ENCODE assay signal across 28 cellular contexts in the genomic region with DNA sequence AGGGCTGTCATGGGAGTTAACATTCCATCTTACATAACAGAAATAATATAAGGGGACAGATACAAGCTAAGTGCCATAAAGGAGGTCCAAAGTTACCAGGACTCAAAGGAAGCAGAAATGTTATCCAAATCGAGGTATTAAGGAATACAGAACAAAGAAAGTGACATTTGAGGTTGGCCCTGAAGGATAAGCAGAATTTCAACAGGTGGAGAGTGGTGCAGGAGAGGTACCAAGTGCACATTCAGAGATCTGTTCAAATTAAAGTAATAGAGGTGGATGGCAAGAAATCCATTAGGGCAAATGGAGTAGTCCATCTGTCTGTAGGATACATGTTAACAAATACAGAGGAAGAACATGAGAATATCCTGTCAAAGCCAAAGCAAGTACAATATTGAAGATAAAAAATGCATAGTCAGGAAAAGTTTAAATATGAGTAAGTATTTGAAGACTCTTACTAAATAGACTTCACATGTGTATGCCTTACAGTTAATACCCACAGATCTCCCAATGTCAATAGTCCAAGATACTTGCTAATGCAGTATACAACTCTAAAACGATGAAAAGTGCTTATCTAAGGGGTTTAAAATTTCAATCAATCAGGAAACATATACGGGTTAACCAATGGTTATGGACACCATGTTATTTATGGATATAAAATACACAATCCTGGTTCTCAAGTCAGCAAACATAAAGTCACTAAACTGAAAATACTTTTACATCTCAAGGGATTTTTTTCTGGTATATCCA. TPM values are rescaled to one million over a fixed set of nuclear protein-coding genes. Genes with fewer than 3 reads are reported as not detected.
A peak's percentile ranks its signal among the peaks of the same experiment; 100 is the strongest.
DNase-seq lines count a peak whose midpoint lies in the region; ATAC-seq, FAIRE-seq and TF ChIP-seq lines count a peak whose summit lies in the region.
"Had no signal": no experiment of that assay in that cellular context is flagged by ENCODE, and none has a peak within 500 bp of the region (broad histone marks: within the 10 kb centered on the region; RNA-seq: fewer than 3 reads in every experiment).

No MANE protein-coding gene starts in this region.

- peak overlapping the region; percentile 1 for H3K4me2 ChIP-seq in GM12878 (ENCODE audit: control insufficient read depth, insufficient read depth)
- H3K4me2 ChIP-seq: GM23338 had no signal

- H3K36me3 ChIP-seq in KOPT-K1 (ENCODE audit: insufficient read depth, low read length), result peaks cover 93% of the 10 kb centered on the region
- no peaks in the 10 kb centered on the region for H3K36me3 ChIP-seq in GM12878 (ENCODE audit: control insufficient read depth in 2 of 2, insufficient read depth in 2 of 2, low read length in 1 of 2)
- H3K36me3 ChIP-seq: esophagus muscularis mucosa, ovary, spleen, upper lobe of left lung had no signal

- H3K4me3 Mint-ChIP-seq in natural killer cell treated with Interleukin-12 subunit alpha and Interleukin-12 subunit beta and Interleukin-15 and Interleukin-18, amount 100 ng/mL, for 72 hours, result peak overlapping the region; percentile 60
- no peak overlapping the region for H3K4me3 Mint-ChIP-seq in natural killer cell
- H3K4me3 Mint-ChIP-seq: CD8-positive, alpha-beta T cell; endodermal cell; GM23338 had no signal

- peak overlapping the region; percentile 1; the same call in 1 of the 2 replicates for H3K4me3 ChIP-seq in GM12878
- H3K4me3 ChIP-seq: esophagus muscularis mucosa, GM23338, lung, mucosa of descending colon, ovary, SJCRH30, spleen, upper lobe of left lung had no signal

- SMC1A ChIA-PET in GM12878 (lab: Charles Lee; ENCODE audit: uncharacterized antibody, unreplicated experiment), result interaction anchor here (0.7 to 7.2 kb wide), 9 partner anchors 9 to 194 kb away, joined by 3 to 83 read pairs (median 3); no protein-coding TSS in a partner anchor

- H3K79me2 ChIP-seq in GM12878 (ENCODE audit: control insufficient read depth, insufficient read depth, low read length), result peaks cover 98% of the 10 kb centered on the region

- no peaks in the 10 kb centered on the region for H3K9me3 Mint-ChIP-seq in natural killer cell treated with Interleukin-12 subunit alpha and Interleukin-12 subunit beta and Interleukin-15 and Interleukin-18, amount 100 ng/mL, for 72 hours
- H3K9me3 Mint-ChIP-seq in natural killer cell, result no peaks in the 10 kb centered on the region
- H3K9me3 Mint-ChIP-seq: CD8-positive, alpha-beta T cell; endodermal cell; GM23338; T-cell had no signal

- 98% methylated on average over 3 of the region's 3 CpGs for WGBS in GM12878 (ENCODE audit: insufficient coverage, insufficient replicate concordance, low lambda C conversion rate, missing lambda C conversion rate)

- H3K36me3 Mint-ChIP-seq in natural killer cell treated with Interleukin-12 subunit alpha and Interleukin-12 subunit beta and Interleukin-15 and Interleukin-18, amount 100 ng/mL, for 72 hours, result peaks cover 55% of the 10 kb centered on the region
- no peaks in the 10 kb centered on the region for H3K36me3 Mint-ChIP-seq in natural killer cell

- peaks cover 59 to 70% of the 10 kb centered on the region in 2 donors for H3K4me1 Mint-ChIP-seq in natural killer cell treated with Interleukin-12 subunit alpha and Interleukin-12 subunit beta and Interleukin-15 and Interleukin-18, amount 100 ng/mL, for 72 hours (ENCODE audit: low read depth in 2 of 2)
- H3K4me1 Mint-ChIP-seq in natural killer cell, result peaks cover 54 to 58% of the 10 kb centered on the region in 2 donors

- peak overlapping the region; percentile 5 to 15 for H3K27ac Mint-ChIP-seq in natural killer cell treated with Interleukin-12 subunit alpha and Interleukin-12 subunit beta and Interleukin-15 and Interleukin-18, amount 100 ng/mL, for 72 hours
- H3K27ac Mint-ChIP-seq in natural killer cell, result no peak overlapping the region
- H3K27ac Mint-ChIP-seq: CD8-positive, alpha-beta T cell; endodermal cell; GM23338; T-cell had no signal

- TF ChIP-seq RAD21 in GM12878 (IDR thresholded peaks at IDR 0.05; ENCODE audit: insufficient read depth, low read depth, low read length), result no peak

- H3K27me3 Mint-ChIP-seq in natural killer cell treated with Interleukin-12 subunit alpha and Interleukin-12 subunit beta and Interleukin-15 and Interleukin-18, amount 100 ng/mL, for 72 hours, result no peaks in the 10 kb centered on the region
- H3K27me3 Mint-ChIP-seq in natural killer cell (ENCODE audit: low read depth in 2 of 2), result no peaks in the 10 kb centered on the region
- H3K27me3 Mint-ChIP-seq: T-cell had no signal

- POLR2A ChIA-PET in GM12878 (lab: Charles Lee), result no interaction called here

- H3K27me3 ChIP-seq in GM12878 (replicated peaks in 1 of 2; ENCODE audit: control insufficient read depth in 2 of 2, insufficient read depth in 2 of 2, low read length in 1 of 2), result no peaks in the 10 kb centered on the region
- H3K27me3 ChIP-seq: esophagus muscularis mucosa, foreskin keratinocyte, ovary, SJCRH30, spleen, upper lobe of left lung had no signal

- H3K9me3 ChIP-seq in KOPT-K1 (ENCODE audit: insufficient read depth, low read length, poor library complexity, severe bottlenecking) (no peaks in the 10 kb centered on the region), GM12878 (replicated peaks; ENCODE audit: control insufficient read depth, insufficient read depth, low read length) (no peaks in the 10 kb centered on the region; the same call in 2 of the 3 replicates)
- H3K9me3 ChIP-seq: esophagus muscularis mucosa, mucosa of descending colon, ovary, SJCRH30, spleen, upper lobe of left lung had no signal

- in situ Hi-C loops in GM12878 (cut with MboI), result no loop called here

- DNase-seq in natural killer cell treated with Interleukin-12 subunit alpha and Interleukin-12 subunit beta and Interleukin-15 and Interleukin-18, amount 100 ng/mL, for 72 hours (ENCODE audit: low spot score), result no peak
- DNase-seq in natural killer cell (no peak), GM12878 (ENCODE audit: low read depth, low spot score) (no peak), NCI-H82 treated with DMSO at 0.1 percent for 48 hours (lab: John Stamatoyannopoulos, UW; ENCODE audit: unreplicated experiment) (no peak), CD1c-positive myeloid dendritic cell (ENCODE audit: extremely low spot score) (no peak), NCI-H510A treated with DMSO at 0.1 percent for 48 hours (lab: John Stamatoyannopoulos, UW) (no peak)
- DNase-seq: activated naive CD4-positive, alpha-beta T cell treated with anti-CD3 and anti-CD28 coated beads, Interleukin-2, amount 50 U/mL, for 16 hours; activated T-cell treated with anti-CD3 and anti-CD28 coated beads, Interleukin-2, amount 50 U/mL, for 1 hour; aorta; CD8-positive, alpha-beta T cell; endodermal cell; foreskin keratinocyte; kidney glomerular epithelial cell; mucosa of descending colon; NCI-H2029; NCI-H748 treated with DMSO at 0.1 percent for 48 hours; ovary; spleen; stimulated activated CD4-positive, alpha-beta T cell treated with anti-CD3 and anti-CD28 coated beads, Interleukin-2, amount 100 ng/mL, for 48 hours; substantia nigra; T-cell; upper lobe of left lung had no signal

- intact Hi-C loops in natural killer cell (cut with micrococcal nuclease) (no loop called here), GM12878 (cut with micrococcal nuclease; ENCODE audit: unreplicated experiment) (no loop called here)

- FAIRE-seq in GM12878 (lab: Jason Lieb, UNC), result no peak
- FAIRE-seq: TTC549 had no signal

- H4K20me1 ChIP-seq in GM12878 (ENCODE audit: control insufficient read depth, insufficient read depth), result no peaks in the 10 kb centered on the region

- no TSS peak for BruUV-seq in GM12878 (replicated peaks; lab: Mats Ljungman, UMichigan)

- H3K27ac ChIP-seq in KOPT-K1 (ENCODE audit: low read depth, low read length, poor library complexity, severe bottlenecking) (peak overlapping the region; percentile 98), GM12878 (ENCODE audit: control insufficient read depth, insufficient read depth) (no peak overlapping the region)
- H3K27ac ChIP-seq: foreskin keratinocyte, ovary, SJCRH30, spleen, upper lobe of left lung had no signal

- no peak for TF ChIP-seq POLR2A in GM12878 (IDR thresholded peaks at IDR 0.05; ENCODE audit: low read depth, low read length)

- CTCF ChIA-PET in GM12878 (lab: Yijun Ruan, JAX), result interaction anchor here (1.0 to 1.2 kb wide), 2 partner anchors 13 to 108 kb away, joined by 3 read pairs; no protein-coding TSS in a partner anchor

- no peak overlapping the region for H2AFZ ChIP-seq in GM12878 (ENCODE audit: control insufficient read depth, low read depth, low read length)
- H2AFZ ChIP-seq: GM23338 had no signal

- TF ChIP-seq EP300 in GM12878 (IDR thresholded peaks at IDR 0.05; ENCODE audit: borderline replicate concordance in 1 of 2, control insufficient read depth in 1 of 2, low read depth in 2 of 2, low read length in 2 of 2), result no peak

- TF ChIP-seq CTCF in natural killer cell (IDR thresholded peaks at IDR 0.05) (no peak), GM12878 (IDR thresholded peaks at IDR 0.05 in 2 of 3, conservative IDR thresholded peaks at IDR 0.05 in 1 of 3; ENCODE audit: control insufficient read depth in 2 of 3, extremely low read depth in 1 of 3, insufficient read depth in 1 of 3, low read depth in 3 of 3, low read length in 3 of 3) (no peak)

- RAD21 ChIA-PET in GM12878 (lab: Charles Lee; ENCODE audit: unreplicated experiment), result interaction anchor here (0.7 to 7.0 kb wide), 3 partner anchors 10 to 185 kb away, joined by 4 to 124 read pairs (median 4); no protein-coding TSS in a partner anchor

- no peak overlapping the region for H3K9ac ChIP-seq in GM12878 (ENCODE audit: control insufficient read depth, insufficient read depth, low read length)

- ATAC-seq in natural killer cell treated with Interleukin-12 subunit alpha and Interleukin-12 subunit beta and Interleukin-15 and Interleukin-18, amount 100 ng/mL, for 72 hours, result peak in 1 of 2 donors; percentile 28
- no peak for ATAC-seq in natural killer cell
- ATAC-seq in GM12878, result peak; percentile 4
- ATAC-seq: CD8-positive, alpha-beta T cell; foreskin keratinocyte; GM23338; T-cell had no signal

- H3K4me1 ChIP-seq in GM12878 (ENCODE audit: control insufficient read depth, insufficient read depth, low read length), result peaks cover 17% of the 10 kb centered on the region

RNA-seq across cellular contexts. Expression of a gene that starts 9.9 kb away (rescaled TPM):
- total RNA-seq in natural killer cell treated with Interleukin-12 subunit alpha and Interleukin-12 subunit beta and Interleukin-15 and Interleukin-18, amount 100 ng/mL, for 72 hours, result 100 to 1,000 TPM; 278 to 404 TPM
- 10 to 100 TPM; 41.1 to 46.3 (median 45.1) TPM for total RNA-seq in natural killer cell
- 302 and 310 TPM in 2 replicates for total RNA-seq in GM12878 (2013; cell fraction: nucleolus; rRNA removed)
- 93.1 and 103 TPM in 2 replicates for total RNA-seq in GM12878 (2014; rRNA removed)
- 75.8 and 82.5 TPM in 2 replicates for total RNA-seq in GM12878 (2014; rRNA removed; fragmentation: Illumina TruSeq; extraction: Trizol)
- 110 and 118 TPM in 2 replicates for total RNA-seq in GM12878 (2021)
- polyA plus RNA-seq in GM12878 (2011; ENCODE audit: low read depth), result 7.2 TPM
- 42.9 and 51.2 TPM in 2 replicates for polyA plus RNA-seq in GM12878 (2011; rRNA removed)
- polyA plus RNA-seq in GM12878 (2011; cell fraction: cytosol; rRNA removed), result 35.1 and 36.3 TPM in 2 replicates
- 48.6 and 53.0 TPM in 2 replicates for polyA plus RNA-seq in GM12878 (2011; cell fraction: nucleus; rRNA removed)
- 11.0 and 14.3 TPM in 2 replicates for polyA plus RNA-seq in GM12878 (2012)
- 47.3 and 58.1 TPM in 2 replicates for polyA plus RNA-seq in GM12878 (2014; fragmentation: Illumina TruSeq; extraction: Trizol)
- polyA plus RNA-seq in GM12878 (2014; fragmentation: Nextera tagmentation; extraction: Ambion mirVana), result 10 to 100 TPM in 1 of 2 experiments, 1 to 10 TPM in 1; 8.0 to 16.8 TPM
- 30.1 and 30.7 TPM in 2 replicates for polyA plus RNA-seq in GM12878 (2014; rRNA removed)
- 10 to 100 TPM; 44.3 to 53.4 TPM for polyA plus RNA-seq in GM12878 (2016; fragmentation: Nextera tagmentation; extraction: Ambion mirVana)
- polyA minus RNA-seq in GM12878 (2011; rRNA and poly(A)+ RNA removed), result 113 and 159 TPM in 2 replicates
- polyA minus RNA-seq in GM12878 (2011; cell fraction: cytosol; rRNA and poly(A)+ RNA removed), result 72.0 and 108 TPM in 2 replicates
- polyA minus RNA-seq in GM12878 (2011; cell fraction: nucleus; rRNA and poly(A)+ RNA removed), result 94.3 and 203 TPM in 2 replicates

Comparison
In these comparisons a context has a peak if more than half of its experiments do, and no peak if none do; other contexts are left out.
1. H3K27ac Mint-ChIP-seq: peak in natural killer cell treated with Interleukin-12 subunit alpha and Interleukin-12 subunit beta and Interleukin-15 and Interleukin-18, amount 100 ng/mL, for 72 hours (2 of 2); none in natural killer cell (0 of 2).